ENCODE assay signal across 1 cellular context in the genomic region with DNA sequence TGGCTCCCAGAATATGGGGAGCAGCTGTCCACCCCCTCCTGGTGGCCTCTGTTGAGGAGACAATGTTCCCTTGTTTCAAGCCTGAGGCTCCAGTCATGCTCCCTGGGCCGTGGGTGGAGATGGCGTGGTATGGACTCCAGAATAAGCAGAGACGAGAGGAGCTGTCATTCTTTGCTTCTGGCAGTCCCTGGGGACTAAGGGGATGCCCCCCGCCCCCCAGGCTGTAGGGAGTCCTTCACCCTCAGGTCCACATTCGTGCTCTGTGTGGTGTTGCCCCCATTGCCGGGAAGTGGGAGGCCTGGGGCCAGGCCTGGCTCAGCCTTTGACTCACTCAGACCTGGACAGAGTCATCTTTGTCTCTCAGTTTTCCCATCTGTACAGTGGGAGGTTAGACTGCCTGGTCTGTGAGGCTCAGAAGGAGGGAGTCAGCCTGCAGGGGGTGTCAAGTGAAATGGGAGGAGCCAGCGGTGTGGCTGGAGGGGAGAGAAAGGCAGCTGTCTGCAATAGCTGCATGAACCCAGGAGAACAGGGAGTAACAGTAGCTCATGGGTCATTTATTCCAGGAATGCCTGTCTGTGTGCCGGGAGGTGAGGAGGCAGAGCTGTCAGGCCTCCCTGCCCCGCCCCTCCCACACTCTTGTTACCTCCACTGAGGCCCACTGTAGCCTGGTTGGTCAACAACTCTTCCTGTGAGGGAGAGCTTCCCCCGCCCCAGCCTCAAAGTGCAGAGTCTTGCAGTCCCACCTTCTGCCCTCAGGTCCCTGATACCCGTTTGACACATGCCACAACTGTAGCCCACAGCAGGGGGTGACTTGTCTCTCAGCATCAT.
TF ChIP-seq lines count a peak whose summit lies in the region.

No MANE protein-coding gene starts in this region.

TF ChIP-seq in HCT116, 20 proteins besides CTCF, POLR2A, EP300 and RAD21 (continued from another document):
- TF ChIP-seq, protein P1, sequence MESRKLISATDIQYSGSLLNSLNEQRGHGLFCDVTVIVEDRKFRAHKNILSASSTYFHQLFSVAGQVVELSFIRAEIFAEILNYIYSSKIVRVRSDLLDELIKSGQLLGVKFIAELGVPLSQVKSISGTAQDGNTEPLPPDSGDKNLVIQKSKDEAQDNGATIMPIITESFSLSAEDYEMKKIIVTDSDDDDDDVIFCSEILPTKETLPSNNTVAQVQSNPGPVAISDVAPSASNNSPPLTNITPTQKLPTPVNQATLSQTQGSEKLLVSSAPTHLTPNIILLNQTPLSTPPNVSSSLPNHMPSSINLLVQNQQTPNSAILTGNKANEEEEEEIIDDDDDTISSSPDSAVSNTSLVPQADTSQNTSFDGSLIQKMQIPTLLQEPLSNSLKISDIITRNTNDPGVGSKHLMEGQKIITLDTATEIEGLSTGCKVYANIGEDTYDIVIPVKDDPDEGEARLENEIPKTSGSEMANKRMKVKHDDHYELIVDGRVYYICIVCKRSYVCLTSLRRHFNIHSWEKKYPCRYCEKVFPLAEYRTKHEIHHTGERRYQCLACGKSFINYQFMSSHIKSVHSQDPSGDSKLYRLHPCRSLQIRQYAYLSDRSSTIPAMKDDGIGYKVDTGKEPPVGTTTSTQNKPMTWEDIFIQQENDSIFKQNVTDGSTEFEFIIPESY (IDR thresholded peaks at IDR 0.05; ENCODE audit: extremely low read depth, insufficient replicate concordance, low read length) = no peak
- TF ChIP-seq CEBPB (IDR thresholded peaks at IDR 0.05; ENCODE audit: low read depth) (no peak), EZH2phosphoT487 (IDR thresholded peaks at IDR 0.05; ENCODE audit: borderline replicate concordance) (no peak), EZH2 (IDR thresholded peaks at IDR 0.05) (no peak), ZFX (IDR thresholded peaks at IDR 0.05) (no peak), ELF1 (IDR thresholded peaks at IDR 0.05; ENCODE audit: borderline replicate concordance, low read depth) (no peak), YY1 (IDR thresholded peaks at IDR 0.05; ENCODE audit: extremely low read depth, insufficient replicate concordance, low read depth, low read length) (no peak), FOSL1 (IDR thresholded peaks at IDR 0.05; ENCODE audit: low read depth) (no peak), TCF7L2 (IDR thresholded peaks at IDR 0.05; ENCODE audit: borderline replicate concordance, extremely low read depth, insufficient read depth, insufficient read length) (no peak), SIN3A (IDR thresholded peaks at IDR 0.05; ENCODE audit: low read depth) (no peak), ATF3 (IDR thresholded peaks at IDR 0.05) (no peak), JUND (IDR thresholded peaks at IDR 0.05) (no peak)
- TF ChIP-seq, protein P2, sequence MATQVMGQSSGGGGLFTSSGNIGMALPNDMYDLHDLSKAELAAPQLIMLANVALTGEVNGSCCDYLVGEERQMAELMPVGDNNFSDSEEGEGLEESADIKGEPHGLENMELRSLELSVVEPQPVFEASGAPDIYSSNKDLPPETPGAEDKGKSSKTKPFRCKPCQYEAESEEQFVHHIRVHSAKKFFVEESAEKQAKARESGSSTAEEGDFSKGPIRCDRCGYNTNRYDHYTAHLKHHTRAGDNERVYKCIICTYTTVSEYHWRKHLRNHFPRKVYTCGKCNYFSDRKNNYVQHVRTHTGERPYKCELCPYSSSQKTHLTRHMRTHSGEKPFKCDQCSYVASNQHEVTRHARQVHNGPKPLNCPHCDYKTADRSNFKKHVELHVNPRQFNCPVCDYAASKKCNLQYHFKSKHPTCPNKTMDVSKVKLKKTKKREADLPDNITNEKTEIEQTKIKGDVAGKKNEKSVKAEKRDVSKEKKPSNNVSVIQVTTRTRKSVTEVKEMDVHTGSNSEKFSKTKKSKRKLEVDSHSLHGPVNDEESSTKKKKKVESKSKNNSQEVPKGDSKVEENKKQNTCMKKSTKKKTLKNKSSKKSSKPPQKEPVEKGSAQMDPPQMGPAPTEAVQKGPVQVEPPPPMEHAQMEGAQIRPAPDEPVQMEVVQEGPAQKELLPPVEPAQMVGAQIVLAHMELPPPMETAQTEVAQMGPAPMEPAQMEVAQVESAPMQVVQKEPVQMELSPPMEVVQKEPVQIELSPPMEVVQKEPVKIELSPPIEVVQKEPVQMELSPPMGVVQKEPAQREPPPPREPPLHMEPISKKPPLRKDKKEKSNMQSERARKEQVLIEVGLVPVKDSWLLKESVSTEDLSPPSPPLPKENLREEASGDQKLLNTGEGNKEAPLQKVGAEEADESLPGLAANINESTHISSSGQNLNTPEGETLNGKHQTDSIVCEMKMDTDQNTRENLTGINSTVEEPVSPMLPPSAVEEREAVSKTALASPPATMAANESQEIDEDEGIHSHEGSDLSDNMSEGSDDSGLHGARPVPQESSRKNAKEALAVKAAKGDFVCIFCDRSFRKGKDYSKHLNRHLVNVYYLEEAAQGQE (IDR thresholded peaks at IDR 0.05; ENCODE audit: low read depth) = no peak
